13 cellular contexts compared by ENCODE assay signal in the genomic region with DNA sequence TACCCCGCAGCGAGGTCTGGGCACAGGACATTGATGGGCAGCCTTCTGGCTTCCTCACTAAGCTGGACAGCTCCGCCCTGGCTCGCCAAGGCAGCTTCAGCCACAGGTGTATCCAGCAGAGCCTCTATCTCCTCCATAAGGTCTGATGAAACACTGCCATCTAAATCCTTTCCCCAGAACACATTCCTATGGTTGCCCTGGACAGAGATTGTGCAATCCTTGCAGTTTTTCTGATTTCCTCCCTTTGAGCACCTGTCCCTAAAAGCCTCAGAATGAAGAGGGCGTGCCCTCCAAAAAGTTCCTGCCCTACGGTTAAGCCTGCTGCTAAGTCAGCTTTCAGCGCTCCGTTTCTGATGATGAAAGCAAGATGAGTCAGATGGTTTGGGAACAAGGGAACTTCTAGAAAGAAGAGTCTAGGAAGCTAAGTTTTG. TPM values are rescaled to one million over a fixed set of nuclear protein-coding genes. Genes with fewer than 3 reads are reported as not detected.
DNase-seq lines count a peak whose midpoint lies in the region; ATAC-seq and TF ChIP-seq lines count a peak whose summit lies in the region.
"Had no signal": no experiment of that assay in that cellular context is flagged by ENCODE, and none has a peak within 500 bp of the region (broad histone marks: within the 10 kb centered on the region; RNA-seq: fewer than 3 reads in every experiment).

No MANE protein-coding gene starts in this region.

- H3K27ac ChIP-seq in coronary artery = no peak overlapping the region
- H3K27ac ChIP-seq: 22Rv1, suprapubic skin, VCaP had no signal

- H3K27me3 Mint-ChIP-seq in stimulated activated memory B cell treated with anti-CD40 and anti-IgM and Interleukin-4, amounts not matched to agents 10 μg/mL and 1 μg/mL and 100 μg/mL, for 72 hours = peaks cover 50% of the 10 kb centered on the region

- H3K27ac Mint-ChIP-seq in stimulated activated memory B cell treated with anti-CD40 and anti-IgM and Interleukin-4, amounts not matched to agents 10 μg/mL and 1 μg/mL and 100 μg/mL, for 72 hours = no peak overlapping the region
- H3K27ac Mint-ChIP-seq: activated naive CD4-positive, alpha-beta T cell treated with anti-CD3 and anti-CD28 coated beads, Interleukin-2, amount 50 U/mL, for 24 hours had no signal

- ATAC-seq in GM18867 (IDR thresholded peaks at IDR 0.05; ENCODE audit: unreplicated experiment) = no peak
- no peak for ATAC-seq in stimulated activated memory B cell treated with anti-CD40 and anti-IgM and Interleukin-4, amounts not matched to agents 10 μg/mL and 1 μg/mL and 100 μg/mL, for 72 hours

- H3K9me3 Mint-ChIP-seq in stimulated activated memory B cell treated with anti-CD40 and anti-IgM and Interleukin-4, amounts not matched to agents 10 μg/mL and 1 μg/mL and 100 μg/mL, for 72 hours = peaks cover 8% of the 10 kb centered on the region
- H3K9me3 Mint-ChIP-seq: activated naive CD4-positive, alpha-beta T cell treated with anti-CD3 and anti-CD28 coated beads, Interleukin-2, amount 50 U/mL, for 24 hours had no signal

- peaks cover 2% of the 10 kb centered on the region for H3K4me1 Mint-ChIP-seq in stimulated activated memory B cell treated with anti-CD40 and anti-IgM and Interleukin-4, amounts not matched to agents 10 μg/mL and 1 μg/mL and 100 μg/mL, for 72 hours

- DNase-seq in DMS 273 (lab: John Stamatoyannopoulos, UW; ENCODE audit: unreplicated experiment) = peak; percentile 16
- DNase-seq in DMS 273 treated with DMSO at 0.1 percent for 48 hours (lab: John Stamatoyannopoulos, UW) = no peak
- DNase-seq in fibroblast of mammary gland (ENCODE audit: low read depth) = peak; percentile 64
- DNase-seq in stromal cell of bone marrow (ENCODE audit: low read depth) = peak; percentile 33
- DNase-seq in coronary artery (ENCODE audit: low spot score) = no peak
- DNase-seq: NCI-H2227 treated with DMSO at 0.1 percent for 48 hours had no signal

- H3K36me3 Mint-ChIP-seq in stimulated activated memory B cell treated with anti-CD40 and anti-IgM and Interleukin-4, amounts not matched to agents 10 μg/mL and 1 μg/mL and 100 μg/mL, for 72 hours = no peaks in the 10 kb centered on the region
- H3K36me3 Mint-ChIP-seq: activated naive CD4-positive, alpha-beta T cell treated with anti-CD3 and anti-CD28 coated beads, Interleukin-2, amount 50 U/mL, for 24 hours had no signal

- no peak for TF ChIP-seq CTCF in fibroblast of mammary gland (conservative IDR thresholded peaks at IDR 0.05; ENCODE audit: control insufficient read depth, insufficient read depth, low read depth, low read length)
- TF ChIP-seq CTCF in coronary artery (IDR thresholded peaks at IDR 0.05) = no peak

- H3K4me3 ChIP-seq in fibroblast of mammary gland (ENCODE audit: control insufficient read depth, low read depth, low read length) (no peak overlapping the region), coronary artery (no peak overlapping the region)
- H3K4me3 ChIP-seq: suprapubic skin had no signal

- H3K4me3 Mint-ChIP-seq in stimulated activated memory B cell treated with anti-CD40 and anti-IgM and Interleukin-4, amounts not matched to agents 10 μg/mL and 1 μg/mL and 100 μg/mL, for 72 hours = no peak overlapping the region
- H3K4me3 Mint-ChIP-seq: activated naive CD4-positive, alpha-beta T cell treated with anti-CD3 and anti-CD28 coated beads, Interleukin-2, amount 50 U/mL, for 24 hours had no signal

TF ChIP-seq in PFSK-1, 5 proteins besides CTCF, POLR2A, EP300 and RAD21:
- TF ChIP-seq REST (IDR thresholded peaks at IDR 0.05; ENCODE audit: insufficient read depth in 1 of 2, low read depth in 2 of 2, low read length in 2 of 2) = peak; percentile 74 to 86
- no peak for TF ChIP-seq SIN3A (IDR thresholded peaks at IDR 0.05; ENCODE audit: borderline replicate concordance, insufficient read depth, low read length)

RNA-seq across cellular contexts. Expression of gene CLEC4M, which starts 21.0 kb away (rescaled TPM):
- not detected for polyA plus RNA-seq in PFSK-1 (2012; ENCODE audit: insufficient read length, low read depth)

RNA-seq across cellular contexts. Expression of gene CD209, which starts 36.7 kb away (rescaled TPM):
- polyA plus RNA-seq in PFSK-1 (2012; ENCODE audit: insufficient read length, low read depth) = not detected

RNA-seq across cellular contexts. Expression of gene EVI5L, which starts 46.0 kb away (rescaled TPM):
- polyA plus RNA-seq in PFSK-1 (2012; ENCODE audit: insufficient read length, low read depth) = 50.3 TPM

RNA-seq across cellular contexts. Expression of gene CLEC4G, which starts 52.1 kb away (rescaled TPM):
- not detected for polyA plus RNA-seq in PFSK-1 (2012; ENCODE audit: insufficient read length, low read depth)

Comparison
In these comparisons a context has a peak if more than half of its experiments do, and no peak if none do; other contexts are left out.
1. DNase-seq: peak in DMS 273 (single experiment), fibroblast of mammary gland (single experiment) and stromal cell of bone marrow (single experiment); none in DMS 273 treated with DMSO at 0.1 percent for 48 hours (single experiment) and coronary artery (single experiment).